In genomic region chr22:39939830-39940229, GRCh38 we compare ENCODE assay signal across 29 cellular contexts. TPM values are rescaled to one million over a fixed set of nuclear protein-coding genes. Genes with fewer than 3 reads are reported as not detected.
A peak's percentile ranks its signal among the peaks of the same experiment; 100 is the strongest.
DNase-seq lines count a peak whose midpoint lies in the region; ATAC-seq lines count a peak whose summit lies in the region.
"Had no signal": no experiment of that assay in that cellular context is flagged by ENCODE, and none has a peak within 500 bp of the region (broad histone marks: within the 10 kb centered on the region; RNA-seq: fewer than 3 reads in every experiment).

No MANE protein-coding gene starts in this region.

- peaks cover 97% of the 10 kb centered on the region for H3K4me1 Mint-ChIP-seq in activated CD4-positive, alpha-beta T cell treated with anti-CD3 and anti-CD28 coated beads, Interleukin-2, amount 10 ng/mL, durations not matched to agents 7 days and 5 days
- H3K4me1 Mint-ChIP-seq in T-cell, result peaks cover 97 to 98% (median 97%) of the 10 kb centered on the region in 3 donors
- H3K4me1 Mint-ChIP-seq in activated naive CD8-positive, alpha-beta T cell treated with anti-CD3 and anti-CD28 coated beads, Interleukin-2, amount 10 ng/mL, durations not matched to agents 7 days and 5 days, result peaks cover 88% of the 10 kb centered on the region

- ATAC-seq in T-cell (replicated peaks in 1 of 4) (no peak), GM21390 (IDR thresholded peaks at IDR 0.05; ENCODE audit: unreplicated experiment) (no peak), HG02938 (IDR thresholded peaks at IDR 0.05; ENCODE audit: unreplicated experiment) (no peak), HG03108 (IDR thresholded peaks at IDR 0.05; ENCODE audit: unreplicated experiment) (no peak)
- ATAC-seq in activated naive CD8-positive, alpha-beta T cell treated with anti-CD3 and anti-CD28 coated beads, Interleukin-2, amount 10 ng/mL, durations not matched to agents 7 days and 5 days (ENCODE audit: low read depth), result no peak
- ATAC-seq: A549, left ventricle myocardium superior had no signal

- H3K4me3 Mint-ChIP-seq in activated CD4-positive, alpha-beta T cell treated with anti-CD3 and anti-CD28 coated beads, Interleukin-2, amount 10 ng/mL, durations not matched to agents 7 days and 5 days, result no peak overlapping the region
- peak overlapping the region; percentile 17 to 80 (median 41) for H3K4me3 Mint-ChIP-seq in T-cell
- H3K4me3 Mint-ChIP-seq in activated naive CD8-positive, alpha-beta T cell treated with anti-CD3 and anti-CD28 coated beads, Interleukin-2, amount 10 ng/mL, durations not matched to agents 7 days and 5 days, result peak overlapping the region; percentile 70
- H3K4me3 Mint-ChIP-seq: IgD-negative memory B cell had no signal

- H3K9me3 Mint-ChIP-seq in activated CD4-positive, alpha-beta T cell treated with anti-CD3 and anti-CD28 coated beads, Interleukin-2, amount 10 ng/mL, durations not matched to agents 7 days and 5 days, result no peaks in the 10 kb centered on the region
- no peaks in the 10 kb centered on the region for H3K9me3 Mint-ChIP-seq in T-cell
- no peaks in the 10 kb centered on the region for H3K9me3 Mint-ChIP-seq in activated naive CD8-positive, alpha-beta T cell treated with anti-CD3 and anti-CD28 coated beads, Interleukin-2, amount 10 ng/mL, durations not matched to agents 7 days and 5 days
- H3K9me3 Mint-ChIP-seq: IgD-negative memory B cell had no signal

- CTCF ChIA-PET in activated CD4-positive, alpha-beta T cell treated with anti-CD3 and anti-CD28 coated beads, Interleukin-2, amount 10 ng/mL, durations not matched to agents 7 days and 5 days (lab: Charles Lee), result interaction anchor here (0.5 to 1.4 kb wide), 5 partner anchors 10 to 607 kb away, joined by 3 to 5 read pairs (median 3); no protein-coding TSS in a partner anchor
- CTCF ChIA-PET in T-cell (lab: Charles Lee), result interaction anchor here (0.7 to 1.1 kb wide), 6 partner anchors 10 to 34 kb away, joined by 3 to 5 read pairs (median 3); no protein-coding TSS in a partner anchor

- DNase-seq in activated CD4-positive, alpha-beta T cell treated with anti-CD3 and anti-CD28 coated beads, Interleukin-2, amount 10 ng/mL, durations not matched to agents 7 days and 5 days, result no peak
- no peak for DNase-seq in activated CD4-positive, alpha-beta T cell treated with anti-CD3 and anti-CD28 coated beads for 4 hours
- DNase-seq in T-cell, result no peak
- DNase-seq in activated naive CD8-positive, alpha-beta T cell treated with anti-CD3 and anti-CD28 coated beads, Interleukin-2, amount 10 ng/mL, durations not matched to agents 7 days and 5 days, result no peak
- peak; percentile 66 for DNase-seq in stimulated activated CD8-positive, alpha-beta memory T cell treated with anti-CD3 and anti-CD28 coated beads, Interleukin-4, amount 100 ng/mL, for 48 hours
- DNase-seq: amniotic stem cell; brain microvascular endothelial cell; GOT3; islet precursor cell; left ventricle myocardium superior; NCI-H1092 treated with DMSO at 0.1 percent for 48 hours; NCI-H1930; NCI-H524 treated with DMSO at 0.1 percent for 48 hours; NK-92 treated with Interleukin-12 subunit alpha and Interleukin-12 subunit beta, amount 100 ng/mL, for 24 hours; occipital lobe; Peyer's patch; SHP77 treated with DMSO at 0.1 percent for 48 hours; stimulated activated naive CD4-positive, alpha-beta T cell treated with Interleukin-2 at 50 U/mL for 16 hours; T1000; tibial artery; WERI-Rb-1 had no signal

- H3K27me3 Mint-ChIP-seq in activated CD4-positive, alpha-beta T cell treated with anti-CD3 and anti-CD28 coated beads, Interleukin-2, amount 10 ng/mL, durations not matched to agents 7 days and 5 days, result no peaks in the 10 kb centered on the region
- no peaks in the 10 kb centered on the region for H3K27me3 Mint-ChIP-seq in T-cell
- H3K27me3 Mint-ChIP-seq in activated naive CD8-positive, alpha-beta T cell treated with anti-CD3 and anti-CD28 coated beads, Interleukin-2, amount 10 ng/mL, durations not matched to agents 7 days and 5 days, result no peaks in the 10 kb centered on the region
- H3K27me3 Mint-ChIP-seq: IgD-negative memory B cell had no signal

- H3K36me3 Mint-ChIP-seq in activated CD4-positive, alpha-beta T cell treated with anti-CD3 and anti-CD28 coated beads, Interleukin-2, amount 10 ng/mL, durations not matched to agents 7 days and 5 days (ENCODE audit: low read depth), result peaks cover 68% of the 10 kb centered on the region
- H3K36me3 Mint-ChIP-seq in T-cell, result peaks cover 3% of the 10 kb centered on the region
- peaks cover 35% of the 10 kb centered on the region for H3K36me3 Mint-ChIP-seq in activated naive CD8-positive, alpha-beta T cell treated with anti-CD3 and anti-CD28 coated beads, Interleukin-2, amount 10 ng/mL, durations not matched to agents 7 days and 5 days
- H3K36me3 Mint-ChIP-seq: IgD-negative memory B cell had no signal

- peak overlapping the region; percentile 34 for H3K27ac Mint-ChIP-seq in activated CD4-positive, alpha-beta T cell treated with anti-CD3 and anti-CD28 coated beads, Interleukin-2, amount 10 ng/mL, durations not matched to agents 7 days and 5 days
- peak overlapping the region in 1 of 2 donors; percentile 95 for H3K27ac Mint-ChIP-seq in T-cell
- peak overlapping the region; percentile 83 for H3K27ac Mint-ChIP-seq in activated naive CD8-positive, alpha-beta T cell treated with anti-CD3 and anti-CD28 coated beads, Interleukin-2, amount 10 ng/mL, durations not matched to agents 7 days and 5 days

- POLR2A ChIA-PET in activated CD4-positive, alpha-beta T cell treated with anti-CD3 and anti-CD28 coated beads, Interleukin-2, amount 10 ng/mL, durations not matched to agents 7 days and 5 days (lab: Charles Lee), result no interaction called here
- POLR2A ChIA-PET in T-cell (lab: Charles Lee), result interaction anchor here in 1 of 2 donors (0.6 kb wide), 1 partner anchor 107 kb away, joined by 5 read pairs; no protein-coding TSS in a partner anchor
- POLR2A ChIA-PET in activated naive CD8-positive, alpha-beta T cell treated with anti-CD3 and anti-CD28 coated beads, Interleukin-2, amount 10 ng/mL, durations not matched to agents 7 days and 5 days (lab: Charles Lee), result interaction anchor here (0.8 to 4.3 kb wide), 4 partner anchors 13 to 33 kb away, joined by 3 to 29 read pairs (median 4); no protein-coding TSS in a partner anchor

RNA-seq across cellular contexts. Expression of gene TMA7B, which starts 20.4 kb away (rescaled TPM):
- total RNA-seq in activated CD4-positive, alpha-beta T cell treated with anti-CD3 and anti-CD28 coated beads, Interleukin-2, amount 10 ng/mL, durations not matched to agents 7 days and 5 days, result 1 to 10 TPM; 4.7 to 5.4 TPM
- total RNA-seq in T-cell, result 10 to 100 TPM in 2 of 5 donors, 1 to 10 TPM in 3; 7.8 to 18.9 (median 9.0) TPM
- total RNA-seq in activated naive CD8-positive, alpha-beta T cell treated with anti-CD3 and anti-CD28 coated beads, Interleukin-2, amount 10 ng/mL, durations not matched to agents 7 days and 5 days, result 1 to 10 TPM; 8.5 to 9.1 TPM
- total RNA-seq: G401, left ventricle myocardium superior, mesenteric fat pad, occipital lobe, Peyer's patch, pulmonary artery endothelial cell had no signal

RNA-seq across cellular contexts. Expression of gene GRAP2, which starts 38.9 kb away (rescaled TPM):
- total RNA-seq in activated CD4-positive, alpha-beta T cell treated with anti-CD3 and anti-CD28 coated beads, Interleukin-2, amount 10 ng/mL, durations not matched to agents 7 days and 5 days, result 100 to 1,000 TPM; 137 to 138 TPM
- total RNA-seq in T-cell, result 100 to 1,000 TPM; 138 to 199 (median 157) TPM
- total RNA-seq in activated naive CD8-positive, alpha-beta T cell treated with anti-CD3 and anti-CD28 coated beads, Interleukin-2, amount 10 ng/mL, durations not matched to agents 7 days and 5 days, result 100 to 1,000 TPM; 263 to 266 TPM
- total RNA-seq: pulmonary artery endothelial cell had no signal

RNA-seq across cellular contexts. Expression of gene ENTHD1, which starts 46.3 kb away (rescaled TPM):
- under 1 TPM; 0.07 to 0.21 TPM for total RNA-seq in activated CD4-positive, alpha-beta T cell treated with anti-CD3 and anti-CD28 coated beads, Interleukin-2, amount 10 ng/mL, durations not matched to agents 7 days and 5 days
- total RNA-seq in T-cell, result under 1 TPM; 0.13 to 0.36 (median 0.20) TPM
- total RNA-seq in activated naive CD8-positive, alpha-beta T cell treated with anti-CD3 and anti-CD28 coated beads, Interleukin-2, amount 10 ng/mL, durations not matched to agents 7 days and 5 days, result under 1 TPM; 0.11 to 0.34 TPM
- total RNA-seq: G401, left ventricle myocardium superior, mesenteric fat pad, Peyer's patch, pulmonary artery endothelial cell had no signal

RNA-seq across cellular contexts. Expression of gene FAM83F, which starts 54.9 kb away (rescaled TPM):
- under 1 TPM; 0.04 to 0.05 TPM for total RNA-seq in activated CD4-positive, alpha-beta T cell treated with anti-CD3 and anti-CD28 coated beads, Interleukin-2, amount 10 ng/mL, durations not matched to agents 7 days and 5 days
- total RNA-seq in T-cell, result 1 to 10 TPM in 2 of 5 donors, under 1 TPM in 3; 0.26 to 4.9 (median 0.79) TPM
- under 1 TPM; 0.20 to 0.30 TPM for total RNA-seq in activated naive CD8-positive, alpha-beta T cell treated with anti-CD3 and anti-CD28 coated beads, Interleukin-2, amount 10 ng/mL, durations not matched to agents 7 days and 5 days
- total RNA-seq: pulmonary artery endothelial cell had no signal
